Comparison of ENCODE assay signal across 8 cellular contexts in the genomic region with DNA sequence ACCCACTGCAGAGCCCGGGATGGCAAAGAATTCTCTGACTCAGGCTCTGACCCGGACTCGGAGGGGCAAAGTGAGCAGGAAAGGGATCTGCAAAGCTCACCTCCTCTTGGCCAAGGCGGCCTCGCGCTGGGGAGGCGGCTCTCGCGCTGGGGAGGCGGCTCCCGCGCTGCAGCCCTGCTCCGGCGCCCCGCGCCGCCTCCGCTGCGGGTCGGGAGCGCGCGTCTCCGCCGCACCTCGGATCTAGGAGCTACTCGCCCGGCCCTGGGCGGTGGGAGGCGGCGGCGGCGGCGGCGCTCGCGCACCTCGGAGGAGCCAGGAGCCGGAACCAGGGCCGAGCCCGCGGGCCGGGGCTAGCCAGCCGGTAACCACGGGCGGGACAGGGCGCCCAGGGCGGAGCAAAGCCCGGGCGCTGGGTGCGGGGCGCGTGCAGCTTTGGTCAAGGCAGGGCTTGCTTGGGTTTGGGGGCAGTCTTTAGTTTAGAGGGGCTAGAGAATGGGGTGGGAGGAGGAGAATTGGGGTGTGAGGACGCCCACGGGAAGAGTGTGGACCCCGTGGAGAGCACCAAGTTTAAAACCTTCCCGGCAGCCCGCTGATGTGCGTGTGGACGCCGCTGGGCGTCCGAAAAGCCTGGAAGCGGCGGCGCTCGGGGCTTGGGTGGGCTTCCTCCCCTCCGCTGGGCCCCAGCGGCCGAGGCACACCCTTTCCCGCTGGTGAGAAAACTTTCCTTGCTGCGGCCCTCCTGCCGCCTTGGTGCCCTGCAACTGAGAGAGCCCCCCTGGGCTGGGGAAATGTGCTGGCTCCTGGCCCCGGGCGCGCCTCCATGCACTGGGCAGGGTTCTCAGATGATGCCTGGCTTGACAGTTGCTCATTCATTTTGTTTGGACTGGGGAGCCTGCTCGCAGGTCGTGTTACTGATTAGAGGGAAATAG. TPM values are rescaled to one million over a fixed set of nuclear protein-coding genes. Genes with fewer than 3 reads are reported as not detected.
A peak's percentile ranks its signal among the peaks of the same experiment; 100 is the strongest.
DNase-seq lines count a peak whose midpoint lies in the region; ATAC-seq and TF ChIP-seq lines count a peak whose summit lies in the region.

MRAP2 (plus strand) TSS at position 250 of the 929 bp plus-strand sequence. CDS start 21,547 bp downstream, outside the sequence.

- H3K9me3 ChIP-seq in Caco-2: no peaks in the 10 kb centered on the region
- H3K9me3 ChIP-seq in NT2/D1 (ENCODE audit: insufficient read depth, low read length): peaks cover 18% of the 10 kb centered on the region
- no peaks in the 10 kb centered on the region for H3K9me3 ChIP-seq in duodenal mucosa (ENCODE audit: control insufficient read depth in 1 of 2, low read length in 2 of 2)
- peaks cover 6% of the 10 kb centered on the region for H3K9me3 ChIP-seq in mesodermal cell (ENCODE audit: control insufficient read depth, low read length)

- peak within 1 kb of the TSS; percentile 72 for H3K4me3 Mint-ChIP-seq in Caco-2 (ENCODE audit: unreplicated experiment)
- peak within 1 kb of the TSS; percentile 78 for H3K4me3 Mint-ChIP-seq in GM23338

- peaks cover 14% of the 10 kb centered on the region; the same call in 1 of the 2 replicates for H3K9me2 ChIP-seq in GM23338 (ENCODE audit: insufficient read depth)

- intact Hi-C loops in Caco-2 (cut with micrococcal nuclease; ENCODE audit: unreplicated experiment): loop anchor here (5.0 to 10.0 kb wide), 3 partner anchors 79 to 194 kb away; partner anchors contain the start of gene CEP162

- H3K27me3 ChIP-seq in Caco-2 (replicated peaks; ENCODE audit: control insufficient read depth, insufficient read depth, low read length) (peaks cover 2% of the 10 kb centered on the region; the same call in 1 of the 2 replicates), GM23338 (ENCODE audit: insufficient read depth) (peaks cover 29% of the 10 kb centered on the region), NT2/D1 (ENCODE audit: insufficient read depth, insufficient read length) (peaks cover 30% of the 10 kb centered on the region), duodenal mucosa (ENCODE audit: control insufficient read depth in 1 of 2, insufficient read depth in 2 of 2, low read length in 2 of 2) (peaks cover 4 to 7% of the 10 kb centered on the region in 2 donors)

- no peaks in the 10 kb centered on the region; the same call in 1 of the 2 replicates for H3K79me2 ChIP-seq in GM23338 (replicated peaks; ENCODE audit: insufficient read depth)

- H3K9ac ChIP-seq in NT2/D1 (ENCODE audit: insufficient read length, low read depth) (peak within 1 kb of the TSS; percentile 80), duodenal mucosa (ENCODE audit: low read depth in 1 of 2, low read length in 2 of 2) (peak within 1 kb of the TSS; percentile 29 to 60)

- POLR2A ChIA-PET in Caco-2 (lab: Charles Lee): no interaction called here

- H3K4me1 ChIP-seq in Caco-2 (0 out of 2 replicates have a peak, but pooled peaks cover 3% of the 10 kb centered on the region), GM23338 (ENCODE audit: insufficient read depth) (peaks cover 29% of the 10 kb centered on the region), NT2/D1 (ENCODE audit: insufficient read depth, insufficient read length) (no peaks in the 10 kb centered on the region), duodenal mucosa (ENCODE audit: control insufficient read depth in 1 of 2, insufficient read depth in 2 of 2, low read length in 2 of 2) (peaks cover 10 to 18% of the 10 kb centered on the region in 2 donors), mesodermal cell (ENCODE audit: control insufficient read depth, insufficient read depth, low read length, poor library complexity, severe bottlenecking) (peaks cover 7% of the 10 kb centered on the region), urinary bladder (ENCODE audit: insufficient read depth) (no peaks in the 10 kb centered on the region)

- no peaks in the 10 kb centered on the region for H4K20me1 ChIP-seq in GM23338 (replicated peaks; ENCODE audit: insufficient read depth)

- H3K4me2 ChIP-seq in GM23338: peak within 1 kb of the TSS; percentile 92

- no peaks in the 10 kb centered on the region; the same call in 1 of the 2 replicates for H3F3A ChIP-seq in GM23338 (replicated peaks; ENCODE audit: low read depth)

- H3K27me3 Mint-ChIP-seq in Caco-2 (ENCODE audit: insufficient read depth, unreplicated experiment) (no peaks in the 10 kb centered on the region), GM23338 (ENCODE audit: insufficient read depth, low read depth, poor library complexity) (peaks cover 16% of the 10 kb centered on the region)

- TF ChIP-seq CTCF in Caco-2 (IDR thresholded peaks at IDR 0.05; ENCODE audit: insufficient read depth in 1 of 2, low read depth in 1 of 2, low read length in 1 of 2, severe bottlenecking in 1 of 2, unreplicated experiment in 1 of 2) (no peak), GM23338 (conservative IDR thresholded peaks at IDR 0.05; ENCODE audit: low read depth in 2 of 2) (no peak)

- no TSS peak for BruUV-seq in Caco-2 (replicated peaks; lab: Mats Ljungman, UMichigan)

- no peaks in the 10 kb centered on the region for H3K36me3 Mint-ChIP-seq in Caco-2 (ENCODE audit: insufficient read depth, unreplicated experiment)
- peaks cover 23% of the 10 kb centered on the region for H3K36me3 Mint-ChIP-seq in GM23338 (ENCODE audit: low read depth)

- H2AFZ ChIP-seq in GM23338: peak within 1 kb of the TSS; percentile 99

- no peaks in the 10 kb centered on the region for H3K9me3 Mint-ChIP-seq in Caco-2 (ENCODE audit: unreplicated experiment)
- H3K9me3 Mint-ChIP-seq in GM23338: peaks cover 25% of the 10 kb centered on the region

- peak within 1 kb of the TSS; percentile 66 for H3K4me3 ChIP-seq in Caco-2 (ENCODE audit: low read depth, low read length)
- peak within 1 kb of the TSS; percentile 83 for H3K4me3 ChIP-seq in GM23338
- peak within 1 kb of the TSS; percentile 66 for H3K4me3 ChIP-seq in NT2/D1 (ENCODE audit: insufficient read length, low read depth)
- peak within 1 kb of the TSS; percentile 65 to 71 for H3K4me3 ChIP-seq in duodenal mucosa (ENCODE audit: low read depth in 1 of 2, low read length in 2 of 2)
- H3K4me3 ChIP-seq in mesodermal cell (ENCODE audit: extremely low read depth, insufficient read depth, low read length, poor library complexity, severe bottlenecking): peak within 1 kb of the TSS; percentile 59
- H3K4me3 ChIP-seq in urinary bladder (ENCODE audit: low read depth, low read length): peak within 1 kb of the TSS; percentile 58

- H3K27ac ChIP-seq in GM23338 (ENCODE audit: low read depth) (no peak within 1 kb of the TSS), duodenal mucosa (ENCODE audit: low read depth, low read length) (no peak within 1 kb of the TSS), mesodermal cell (ENCODE audit: low read depth, low read length, severe bottlenecking) (no peak within 1 kb of the TSS), urinary bladder (ENCODE audit: low read depth) (no peak within 1 kb of the TSS)

- H3K36me3 ChIP-seq in Caco-2 (ENCODE audit: control insufficient read depth, insufficient read depth, low read length) (no peaks in the 10 kb centered on the region), GM23338 (ENCODE audit: insufficient read depth) (peaks cover 16% of the 10 kb centered on the region), NT2/D1 (ENCODE audit: insufficient read depth, insufficient read length, low read length) (no peaks in the 10 kb centered on the region), duodenal mucosa (ENCODE audit: control insufficient read depth in 1 of 2, insufficient read depth in 2 of 2, low read length in 2 of 2) (no peaks in the 10 kb centered on the region), mesodermal cell (ENCODE audit: control insufficient read depth, insufficient read depth, low read length) (no peaks in the 10 kb centered on the region), urinary bladder (ENCODE audit: insufficient read depth) (no peaks in the 10 kb centered on the region)

- peak; percentile 42 to 68 for DNase-seq in Caco-2
- peak; percentile 76 for DNase-seq in GM23338 (ENCODE audit: low spot score)
- DNase-seq in NT2/D1 (ENCODE audit: low read depth, low spot score): no peak
- no peak for DNase-seq in NCI-H187 treated with DMSO at 0.1 percent for 48 hours (lab: John Stamatoyannopoulos, UW)

- no peak within 1 kb of the TSS for H3K27ac Mint-ChIP-seq in Caco-2 (ENCODE audit: unreplicated experiment)
- no peak within 1 kb of the TSS for H3K27ac Mint-ChIP-seq in GM23338

- WGBS in mesodermal cell (ENCODE audit: insufficient coverage in 2 of 2), 2 experiments: 1% methylated on average over 40 to 54 of the region's 78 CpGs
- WGBS in urinary bladder: under 1% methylated on average over 78 of the region's 78 CpGs

- H3K4me1 Mint-ChIP-seq in Caco-2 (ENCODE audit: low read depth, unreplicated experiment): peaks cover 12% of the 10 kb centered on the region
- H3K4me1 Mint-ChIP-seq in GM23338: peaks cover 21% of the 10 kb centered on the region

- CTCF ChIA-PET in Caco-2 (lab: Charles Lee): no interaction called here

- peak; percentile 92 for ATAC-seq in GM23338
- ATAC-seq in GM21515 (IDR thresholded peaks at IDR 0.05; ENCODE audit: unreplicated experiment): no peak

TF ChIP-seq in GM23338, 12 proteins besides CTCF, POLR2A, EP300 and RAD21:
- no peak for TF ChIP-seq NANOG (IDR thresholded peaks at IDR 0.05; ENCODE audit: borderline replicate concordance)
- TF ChIP-seq STAT1 (IDR thresholded peaks at IDR 0.05; ENCODE audit: unreplicated experiment): no peak
- no peak for TF ChIP-seq ZNF331 (CRISPR knock-in tag; IDR thresholded peaks at IDR 0.05; ENCODE audit: low read depth)

RNA-seq across cellular contexts. Expression of gene MRAP2, which starts in this region (rescaled TPM):
- total RNA-seq in Caco-2 (2022) (1.4 and 1.8 TPM in 2 replicates), urinary bladder (5.6 TPM)
- total RNA-seq in GM23338 (2014; rRNA removed; shearing (Covaris generic)): 10.2 and 13.5 TPM in 2 replicates
- polyA plus RNA-seq in GM23338 (2016; fragmentation: Nextera tagmentation; extraction: Ambion mirVana) (6.1 and 6.8 TPM in 2 replicates), urinary bladder (0.92 TPM)
- polyA plus RNA-seq in mesodermal cell (2013, experiment 1 of 2): 4.5 TPM
- 3.5 TPM for polyA plus RNA-seq in mesodermal cell (2013, experiment 2 of 2)

Comparison
In these comparisons a context has a peak if more than half of its experiments do, and no peak if none do; other contexts are left out.
1. DNase-seq: peak in Caco-2 (2 of 2) and GM23338 (single experiment); none in NT2/D1 (single experiment) and NCI-H187 treated with DMSO at 0.1 percent for 48 hours (single experiment).
2. Peak in every context shown above with its lines, with median percentiles within 50 percentile points of each other: H3K4me3 ChIP-seq.